ENCODE assay signal across 8 cellular contexts in the genomic region with DNA sequence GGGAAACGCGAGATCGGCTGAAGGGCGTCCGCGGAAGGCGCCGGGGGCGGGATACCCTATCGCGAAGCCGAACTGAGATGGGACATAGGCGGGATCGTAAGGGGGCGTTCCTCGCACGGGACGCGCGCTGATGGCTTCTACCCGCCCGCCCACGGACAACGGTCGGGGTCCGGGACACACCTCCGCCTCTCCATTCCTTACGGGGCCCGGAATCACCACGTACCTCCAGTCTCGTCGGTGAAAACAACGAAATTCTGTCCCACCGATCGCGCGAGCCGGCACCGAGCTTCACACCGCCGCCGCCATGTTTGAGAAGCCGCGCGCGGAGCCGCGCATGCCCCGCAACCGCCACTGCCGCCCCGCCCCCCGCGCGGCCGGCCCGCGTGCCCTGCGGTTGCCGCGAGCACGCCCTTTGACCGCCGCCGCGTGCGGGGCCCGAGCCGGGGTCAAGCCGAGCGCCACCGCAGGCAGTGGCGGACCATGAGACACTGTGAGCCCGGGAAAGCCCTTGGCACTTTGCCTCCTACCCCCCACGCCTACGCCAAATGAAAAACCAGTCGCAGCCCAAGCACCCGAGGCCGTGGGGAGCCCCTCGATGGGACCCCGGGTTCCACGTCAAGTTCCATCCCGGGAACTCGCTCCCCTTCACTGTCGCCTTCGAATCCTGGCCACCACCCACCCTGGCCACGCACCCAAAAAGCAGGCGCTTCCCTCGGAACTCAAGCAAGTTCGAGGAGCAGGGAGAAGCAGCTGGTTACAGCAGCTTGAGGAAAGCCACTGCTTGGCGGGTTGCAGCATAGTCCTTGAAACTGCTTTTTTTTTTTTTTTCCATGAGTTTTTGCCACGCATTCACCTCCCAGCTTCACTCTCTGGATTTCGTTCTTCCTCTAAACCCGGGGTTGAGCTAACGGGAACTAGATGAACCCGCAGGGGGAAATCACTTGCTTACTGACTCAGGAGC.
DNase-seq lines count a peak whose midpoint lies in the region; ATAC-seq and TF ChIP-seq lines count a peak whose summit lies in the region.

SCML2 (minus strand) TSS at position 320 of the 961 bp plus-strand sequence. CDS start 20,617 bp downstream, outside the sequence.

- peak; percentile 24 for DNase-seq in GM10266 (ENCODE audit: extremely low spot score)
- DNase-seq in NCI-H1930 (lab: John Stamatoyannopoulos, UW): peak; percentile 15 to 65
- peak; percentile 14 for DNase-seq in activated T-cell treated with anti-CD3 and anti-CD28 coated beads for 24 hours (ENCODE audit: low read depth)
- DNase-seq in erythroblast (lab: John Stamatoyannopoulos, UW): peak; percentile 66 to 73
- no peak for DNase-seq in middle frontal gyrus (ENCODE audit: extremely low spot score, low spot score)

- no peak for TF ChIP-seq POLR2A in erythroblast (IDR thresholded peaks at IDR 0.05; ENCODE audit: low read length)

- H3K4me3 ChIP-seq in mucosa of stomach (ENCODE audit: low read length) (peak within 1 kb of the TSS; percentile 19), stomach smooth muscle (ENCODE audit: low read length in 2 of 2) (peak within 1 kb of the TSS; percentile 69 to 72)

- no peak for ATAC-seq in HG03354 (IDR thresholded peaks at IDR 0.05; ENCODE audit: poor library complexity, severe bottlenecking, unreplicated experiment)

- H3K36me3 ChIP-seq in mucosa of stomach (ENCODE audit: control insufficient read depth, insufficient read depth, low read length): no peaks in the 10 kb centered on the region
- H3K36me3 ChIP-seq in stomach smooth muscle (ENCODE audit: control insufficient read depth in 2 of 2, insufficient read depth in 2 of 2, low read length in 2 of 2): no peaks in the 10 kb centered on the region

- no peaks in the 10 kb centered on the region for H3K9me3 ChIP-seq in mucosa of stomach (ENCODE audit: control insufficient read depth, low read length)
- no peaks in the 10 kb centered on the region for H3K9me3 ChIP-seq in stomach smooth muscle (ENCODE audit: control insufficient read depth in 2 of 2, low read length in 2 of 2)

- H3K9ac ChIP-seq in mucosa of stomach (ENCODE audit: low read length) (no peak within 1 kb of the TSS), stomach smooth muscle (ENCODE audit: low read length in 2 of 2) (peak within 1 kb of the TSS; percentile 21 to 60)

- TF ChIP-seq CTCF in GM10266 (IDR thresholded peaks at IDR 0.05; ENCODE audit: control insufficient read depth, insufficient read depth, low read depth, missing control alignments): no peak

- H3K27ac ChIP-seq in stomach smooth muscle (ENCODE audit: low read length): no peak within 1 kb of the TSS

- H3K4me1 ChIP-seq in mucosa of stomach (ENCODE audit: control insufficient read depth, insufficient read depth, low read length) (no peaks in the 10 kb centered on the region), stomach smooth muscle (ENCODE audit: control insufficient read depth, insufficient read depth, low read length) (no peaks in the 10 kb centered on the region)

- H3K27me3 ChIP-seq in mucosa of stomach (ENCODE audit: control insufficient read depth, insufficient read depth, low read length): no peaks in the 10 kb centered on the region
- H3K27me3 ChIP-seq in stomach smooth muscle (ENCODE audit: control insufficient read depth in 1 of 2, insufficient read depth in 2 of 2, low read length in 2 of 2): no peaks in the 10 kb centered on the region
